ENCODE assay signal across 20 cellular contexts in the genomic region with DNA sequence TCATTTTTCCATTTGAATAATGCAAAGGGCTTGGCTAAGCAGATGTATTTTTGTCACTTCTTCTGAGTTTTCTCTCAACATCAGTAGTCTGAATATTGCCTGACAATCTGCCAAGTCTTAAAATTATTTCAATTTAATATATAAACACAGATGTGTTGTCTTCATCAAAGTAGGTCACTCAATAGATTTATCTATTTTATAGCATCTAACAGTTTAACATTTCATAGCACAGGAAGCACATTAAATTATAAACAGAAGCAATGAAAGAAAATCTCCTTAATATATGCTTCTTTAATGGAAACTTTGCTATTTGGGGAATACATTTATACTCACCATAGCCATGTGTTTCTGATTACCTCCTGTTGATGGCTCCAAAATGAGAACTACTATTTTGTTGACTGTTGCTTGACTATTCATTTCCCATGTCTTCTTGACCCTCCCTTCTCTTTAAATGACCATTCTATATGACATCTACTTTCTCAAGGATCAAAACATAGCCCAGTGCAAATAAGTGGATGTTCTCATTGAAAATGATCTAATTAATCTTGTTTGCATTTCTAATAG. TPM values are rescaled to one million over a fixed set of nuclear protein-coding genes. Genes with fewer than 3 reads are reported as not detected.
DNase-seq lines count a peak whose midpoint lies in the region; ATAC-seq and TF ChIP-seq lines count a peak whose summit lies in the region.
"Had no signal": no experiment of that assay in that cellular context is flagged by ENCODE, and none has a peak within 500 bp of the region (broad histone marks: within the 10 kb centered on the region; RNA-seq: fewer than 3 reads in every experiment).

No MANE protein-coding gene starts in this region.

- H3K27ac ChIP-seq in right cardiac atrium (ENCODE audit: low read length): no peak overlapping the region
- H3K27ac ChIP-seq in sigmoid colon: peak overlapping the region; percentile 86 to 95 (median 88)
- H3K27ac ChIP-seq in SJCRH30: no peak overlapping the region
- H3K27ac ChIP-seq: A549 had no signal

- no peak for TF ChIP-seq EP300 in sigmoid colon (IDR thresholded peaks at IDR 0.05)

- DNase-seq in right cardiac atrium: no peak
- DNase-seq in left cardiac atrium: no peak
- peak; percentile 71 for DNase-seq in fibroblast of mammary gland (ENCODE audit: low read depth)
- DNase-seq in sigmoid colon: no peak
- DNase-seq in GM13977 (ENCODE audit: low spot score): no peak
- no peak for DNase-seq in SJCRH30
- no peak for DNase-seq in A172 (ENCODE audit: low spot score)
- DNase-seq: activated CD8-positive, alpha-beta memory T cell treated with anti-CD3 and anti-CD28 coated beads, Interleukin-2, amount 10 ng/mL, durations not matched to agents 7 days and 5 days; activated naive CD8-positive, alpha-beta T cell treated with anti-CD3 and anti-CD28 coated beads for 36 hours; C1 segment of cervical spinal cord; cortex of kidney; GF-D8; NCI-H1694 treated with DMSO at 0.1 percent for 48 hours; NCI-H226; stimulated activated naive B cell treated with anti-CD40 and anti-IgM and Interleukin-4, amounts not matched to agents 10 μg/mL and 1 μg/mL and 100 μg/mL, for 72 hours had no signal

- TF ChIP-seq POLR2A in sigmoid colon (IDR thresholded peaks at IDR 0.05): no peak

- H3K4me3 ChIP-seq in right cardiac atrium (ENCODE audit: low read length): peak overlapping the region; percentile 40
- no peak overlapping the region for H3K4me3 ChIP-seq in fibroblast of mammary gland (ENCODE audit: control insufficient read depth, low read depth, low read length)
- no peak overlapping the region for H3K4me3 ChIP-seq in sigmoid colon
- no peak overlapping the region for H3K4me3 ChIP-seq in SJCRH30
- H3K4me3 ChIP-seq: A549 had no signal

- in situ Hi-C loops in GM13977 (cut with MboI; ENCODE audit: low pct_unique_long_range_greater_than_20kb, low sequenced_read_pairs, unreplicated experiment): loop anchor here (10.0 kb wide), 1 partner anchor 92 kb away; no protein-coding TSS in a partner anchor

- H3K27me3 ChIP-seq in right cardiac atrium (ENCODE audit: control insufficient read depth, insufficient read depth) (no peaks in the 10 kb centered on the region), sigmoid colon (no peaks in the 10 kb centered on the region), SJCRH30 (no peaks in the 10 kb centered on the region)
- H3K27me3 ChIP-seq: right atrium auricular region had no signal

- ATAC-seq in right cardiac atrium: no peak
- ATAC-seq in left cardiac atrium: no peak
- ATAC-seq in GM21423 (IDR thresholded peaks at IDR 0.05; ENCODE audit: unreplicated experiment): no peak
- ATAC-seq: A549; activated CD8-positive, alpha-beta memory T cell treated with anti-CD3 and anti-CD28 coated beads, Interleukin-2, amount 10 ng/mL, durations not matched to agents 7 days and 5 days; HCT116; Panc1; stimulated activated naive B cell treated with anti-CD40 and anti-IgM and Interleukin-4, amounts not matched to agents 10 μg/mL and 1 μg/mL and 100 μg/mL, for 72 hours had no signal

- TF ChIP-seq CTCF in fibroblast of mammary gland (conservative IDR thresholded peaks at IDR 0.05; ENCODE audit: control insufficient read depth, insufficient read depth, low read depth, low read length) (no peak), sigmoid colon (IDR thresholded peaks at IDR 0.05) (no peak), GM13977 (IDR thresholded peaks at IDR 0.05; ENCODE audit: extremely low read depth, insufficient read depth, missing control alignments) (no peak)

- H3K36me3 ChIP-seq in sigmoid colon: no peaks in the 10 kb centered on the region
- no peaks in the 10 kb centered on the region for H3K36me3 ChIP-seq in SJCRH30
- H3K36me3 ChIP-seq: right atrium auricular region had no signal

- H3K4me1 ChIP-seq in right cardiac atrium (ENCODE audit: control insufficient read depth, insufficient read depth, low read length) (peaks cover 4% of the 10 kb centered on the region), sigmoid colon (peaks cover 0 to 62% (median 36%) of the 10 kb centered on the region in 4 donors), SJCRH30 (peaks cover 14% of the 10 kb centered on the region; the same call in 1 of the 2 replicates)

- intact Hi-C loops in right cardiac atrium (cut with DNase I) (no loop called here), left cardiac atrium (cut with DNase I) (no loop called here), sigmoid colon (cut with DNase I) (no loop called here)

- H3K9me3 ChIP-seq in right cardiac atrium (ENCODE audit: control insufficient read depth, low read length): no peaks in the 10 kb centered on the region
- no peaks in the 10 kb centered on the region for H3K9me3 ChIP-seq in sigmoid colon
- no peaks in the 10 kb centered on the region for H3K9me3 ChIP-seq in SJCRH30 (replicated peaks)
- H3K9me3 ChIP-seq: A549, right atrium auricular region had no signal

RNA-seq across cellular contexts. Expression of gene CPED1, which starts 4.6 kb away (rescaled TPM):
- 10 to 100 TPM; 20.8 to 31.1 (median 29.3) TPM for total RNA-seq in right cardiac atrium
- polyA plus RNA-seq in right cardiac atrium: 3.9 TPM
- total RNA-seq in left cardiac atrium: 10 to 100 TPM; 19.2 to 27.0 TPM
- total RNA-seq in sigmoid colon: 100 to 1,000 TPM in 1 of 4 donors, 10 to 100 TPM in 3; 79.6 to 120 (median 89.3) TPM
- polyA plus RNA-seq in sigmoid colon: 1 to 10 TPM; 1.2 to 2.2 (median 1.8) TPM
- 3.6 and 4.4 TPM in 2 replicates for total RNA-seq in SJCRH30 (2014; rRNA removed; shearing (Covaris generic))
- 18.0 and 18.4 TPM in 2 replicates for total RNA-seq in A172 (2014; rRNA removed; shearing (Covaris generic))
- total RNA-seq: activated naive CD8-positive, alpha-beta T cell treated with anti-CD3 and anti-CD28 coated beads for 36 hours had no signal

RNA-seq across cellular contexts. Expression of gene ING3, which starts 42.5 kb away (rescaled TPM):
- total RNA-seq in right cardiac atrium (10 to 100 TPM; 14.7 to 16.7 (median 15.7) TPM), left cardiac atrium (10 to 100 TPM; 12.2 to 13.8 TPM), sigmoid colon (10 to 100 TPM; 16.6 to 33.1 (median 25.4) TPM)
- polyA plus RNA-seq in right cardiac atrium (9.7 TPM), sigmoid colon (10 to 100 TPM in 2 of 3 donors, 1 to 10 TPM in 1; 9.6 to 11.8 (median 10.9) TPM)
- total RNA-seq in SJCRH30 (2014; rRNA removed; shearing (Covaris generic)): 28.4 and 40.1 TPM in 2 replicates
- 19.7 and 32.2 TPM in 2 replicates for total RNA-seq in A172 (2014; rRNA removed; shearing (Covaris generic))

Comparison
In these comparisons a context has a peak if more than half of its experiments do, and no peak if none do; other contexts are left out.
1. H3K27ac ChIP-seq: peak in sigmoid colon (4 of 4); none in right cardiac atrium (single experiment) and SJCRH30 (single experiment).